Comparison of ENCODE assay signal across 22 cellular contexts in genomic region chr14:68327231-68327630, GRCh38.
"Had no signal": no experiment of that assay in that cellular context is flagged by ENCODE, and none has a peak within 500 bp of the region (broad histone marks: within the 10 kb centered on the region; RNA-seq: fewer than 3 reads in every experiment).

No MANE protein-coding gene starts in this region.

- H3K27ac ChIP-seq: body of pancreas, hepatocyte, left lung, pancreas, psoas muscle, transverse colon had no signal

- H3K4me2 ChIP-seq: hepatocyte had no signal

- H3K9me3 Mint-ChIP-seq: activated CD8-positive, alpha-beta T cell treated with anti-CD3 and anti-CD28 coated beads for 36 hours; activated naive CD4-positive, alpha-beta T cell treated with anti-CD3 and anti-CD28 coated beads, Interleukin-2, amount 50 U/mL, for 24 hours; activated T-helper 1 cell treated with anti-CD3 and anti-CD28 coated beads, Interleukin-12 subunit alpha, Interleukin-12 subunit beta, Interleukin-2, Interleukin-4 antibody, amounts not matched to agents 30 ng/mL and 10 ng/mL and 1 ng/mL, durations not matched to agents 14 hours and 24 hours and 36 hours; nephron progenitor cell; stimulated activated effector memory CD8-positive, alpha-beta T cell treated with anti-CD3 and anti-CD28 coated beads, Interleukin-12 subunit alpha, Interleukin-12 subunit beta, amount 100 ng/mL, for 72 hours had no signal

- H3K4me1 ChIP-seq: body of pancreas, pancreas, psoas muscle had no signal

- H3K27me3 Mint-ChIP-seq: activated CD8-positive, alpha-beta memory T cell treated with anti-CD3 and anti-CD28 coated beads, Interleukin-2, amount 10 ng/mL, durations not matched to agents 7 days and 5 days; activated CD8-positive, alpha-beta T cell treated with anti-CD3 and anti-CD28 coated beads for 36 hours; activated naive CD4-positive, alpha-beta T cell treated with anti-CD3 and anti-CD28 coated beads, Interleukin-2, amount 50 U/mL, for 24 hours; T-helper 17 cell had no signal

- H3K4me1 Mint-ChIP-seq: activated naive CD4-positive, alpha-beta T cell treated with anti-CD3 and anti-CD28 coated beads, Interleukin-2, amount 50 U/mL, for 24 hours; stimulated activated effector memory CD8-positive, alpha-beta T cell treated with anti-CD3 and anti-CD28 coated beads, Interleukin-12 subunit alpha, Interleukin-12 subunit beta, amount 100 ng/mL, for 72 hours had no signal

- H3K36me3 Mint-ChIP-seq: activated naive CD4-positive, alpha-beta T cell treated with anti-CD3 and anti-CD28 coated beads, Interleukin-2, amount 50 U/mL, for 24 hours; stimulated activated effector memory CD8-positive, alpha-beta T cell treated with anti-CD3 and anti-CD28 coated beads, Interleukin-12 subunit alpha, Interleukin-12 subunit beta, amount 100 ng/mL, for 72 hours had no signal

- ATAC-seq: activated CD8-positive, alpha-beta memory T cell treated with anti-CD3 and anti-CD28 coated beads, Interleukin-2, amount 10 ng/mL, durations not matched to agents 7 days and 5 days; activated CD8-positive, alpha-beta T cell treated with anti-CD3 and anti-CD28 coated beads for 36 hours; body of pancreas; left lung; psoas muscle; right cardiac atrium; stimulated activated effector memory CD8-positive, alpha-beta T cell treated with anti-CD3 and anti-CD28 coated beads, Interleukin-12 subunit alpha, Interleukin-12 subunit beta, amount 100 ng/mL, for 72 hours; T-helper 17 cell had no signal

- DNase-seq: activated CD4-positive, alpha-beta T cell treated with anti-CD3 and anti-CD28 coated beads for 48 hours; activated CD8-positive, alpha-beta memory T cell treated with anti-CD3 and anti-CD28 coated beads, Interleukin-2, amount 10 ng/mL, durations not matched to agents 7 days and 5 days; activated CD8-positive, alpha-beta T cell treated with anti-CD3 and anti-CD28 coated beads for 36 hours; activated gamma-delta T cell; anterior cingulate cortex; body of pancreas; dermis blood vessel endothelial cell; effector memory CD4-positive, alpha-beta T cell; foreskin melanocyte; kidney glomerular epithelial cell; left lung; nephron progenitor cell; pancreas; psoas muscle; right cardiac atrium; stimulated activated CD4-positive, alpha-beta T cell treated with anti-CD3 and anti-CD28 coated beads, Interleukin-1b, Interleukin-23, amount 100 ng/mL, for 48 hours; T-helper 17 cell; transverse colon had no signal

- H3K27ac Mint-ChIP-seq: activated CD8-positive, alpha-beta memory T cell treated with anti-CD3 and anti-CD28 coated beads, Interleukin-2, amount 10 ng/mL, durations not matched to agents 7 days and 5 days; activated CD8-positive, alpha-beta T cell treated with anti-CD3 and anti-CD28 coated beads for 36 hours; activated naive CD4-positive, alpha-beta T cell treated with anti-CD3 and anti-CD28 coated beads, Interleukin-2, amount 50 U/mL, for 24 hours; activated T-helper 1 cell treated with anti-CD3 and anti-CD28 coated beads, Interleukin-12 subunit alpha, Interleukin-12 subunit beta, Interleukin-2, Interleukin-4 antibody, amounts not matched to agents 30 ng/mL and 10 ng/mL and 1 ng/mL, durations not matched to agents 14 hours and 24 hours and 36 hours; nephron progenitor cell; stimulated activated effector memory CD8-positive, alpha-beta T cell treated with anti-CD3 and anti-CD28 coated beads, Interleukin-12 subunit alpha, Interleukin-12 subunit beta, amount 100 ng/mL, for 72 hours had no signal

- H2AFZ ChIP-seq: hepatocyte had no signal

- H3K27me3 ChIP-seq: body of pancreas, hepatocyte, left lung, pancreas, transverse colon had no signal

- H3K4me3 ChIP-seq: body of pancreas, hepatocyte, left lung, pancreas, psoas muscle, transverse colon had no signal

- H3K36me3 ChIP-seq: left lung, pancreas, transverse colon had no signal

- H3K79me2 ChIP-seq: hepatocyte had no signal

- H3K9me3 ChIP-seq: body of pancreas, left lung, pancreas, psoas muscle, transverse colon had no signal

- H3K4me3 Mint-ChIP-seq: activated CD8-positive, alpha-beta memory T cell treated with anti-CD3 and anti-CD28 coated beads, Interleukin-2, amount 10 ng/mL, durations not matched to agents 7 days and 5 days; activated CD8-positive, alpha-beta T cell treated with anti-CD3 and anti-CD28 coated beads for 36 hours; activated naive CD4-positive, alpha-beta T cell treated with anti-CD3 and anti-CD28 coated beads, Interleukin-2, amount 50 U/mL, for 24 hours; activated T-helper 1 cell treated with anti-CD3 and anti-CD28 coated beads, Interleukin-12 subunit alpha, Interleukin-12 subunit beta, Interleukin-2, Interleukin-4 antibody, amounts not matched to agents 30 ng/mL and 10 ng/mL and 1 ng/mL, durations not matched to agents 14 hours and 24 hours and 36 hours; nephron progenitor cell; stimulated activated effector memory CD8-positive, alpha-beta T cell treated with anti-CD3 and anti-CD28 coated beads, Interleukin-12 subunit alpha, Interleukin-12 subunit beta, amount 100 ng/mL, for 72 hours; T-helper 17 cell had no signal
